ENCODE assay signal across 1 cellular context in genomic region chr12:89663577-89664357, GRCh38.
TF ChIP-seq lines count a peak whose summit lies in the region.

No MANE protein-coding gene starts in this region.

TF ChIP-seq in K562, 482 proteins besides CTCF, POLR2A, EP300 and RAD21 (continued from another document and continues in another):
- TF ChIP-seq HBP1 (CRISPR knock-in tag; IDR thresholded peaks at IDR 0.05) (no peak), ZNF695 (CRISPR knock-in tag; IDR thresholded peaks at IDR 0.05) (no peak), MCM3 (IDR thresholded peaks at IDR 0.05) (no peak), SREBF1 (IDR thresholded peaks at IDR 0.05; ENCODE audit: borderline replicate concordance, low read depth, low read length) (no peak), DIDO1 (tag; IDR thresholded peaks at IDR 0.05; ENCODE audit: low read depth) (no peak), FOXJ2 (tag; IDR thresholded peaks at IDR 0.05) (no peak), SNRNP70 (optimal IDR thresholded peaks at IDR 0.05; ENCODE audit: low read depth, low read length) (no peak), NCOA1 (IDR thresholded peaks at IDR 0.05; ENCODE audit: low read depth) (peak; percentile 51; the same call in 1 of the 2 replicates), ATF7 (IDR thresholded peaks at IDR 0.05) (peak; percentile 25; the same call in 1 of the 2 replicates), SMARCE1 (IDR thresholded peaks at IDR 0.05) (peak; percentile 91), LARP7 (IDR thresholded peaks at IDR 0.05) (no peak), NONO (IDR thresholded peaks at IDR 0.05; ENCODE audit: low read depth in 2 of 2, low read length in 1 of 2) (no peak), TCF7 (IDR thresholded peaks at IDR 0.05; ENCODE audit: borderline replicate concordance) (no peak), KDM2B (CRISPR knock-in tag; IDR thresholded peaks at IDR 0.05) (no peak), ZBTB40 (IDR thresholded peaks at IDR 0.05) (peak; percentile 31; the same call in 1 of the 2 replicates), ZBTB40 (CRISPR knock-in tag; IDR thresholded peaks at IDR 0.05) (no peak), RNF2 (IDR thresholded peaks at IDR 0.05) (no peak), BRF1 (IDR thresholded peaks at IDR 0.05; ENCODE audit: borderline replicate concordance, extremely low read depth, insufficient read length) (no peak), ZNF140 (CRISPR knock-in tag; IDR thresholded peaks at IDR 0.05) (no peak), ZNF583 (CRISPR knock-in tag; IDR thresholded peaks at IDR 0.05) (no peak), SMAD1 (IDR thresholded peaks at IDR 0.05; ENCODE audit: low read depth, low read length, partially characterized antibody) (no peak), TSHZ1 (CRISPR knock-in tag; IDR thresholded peaks at IDR 0.05) (no peak), ZHX1 (conservative IDR thresholded peaks at IDR 0.05; ENCODE audit: low read length) (no peak), SMAD4 (CRISPR knock-in tag; conservative IDR thresholded peaks at IDR 0.05) (0 out of 2 replicates have a peak, but pooled peaks have one; percentile 18), ILK (tag; IDR thresholded peaks at IDR 0.05; ENCODE audit: borderline replicate concordance, low read depth) (no peak), FOS (IDR thresholded peaks at IDR 0.05; ENCODE audit: extremely low read depth, insufficient read length) (peak; percentile 48), BRD4 (IDR thresholded peaks at IDR 0.05) (no peak), PKNOX1 (IDR thresholded peaks at IDR 0.05) (peak; percentile 97)
